ENCODE assay signal across 1 cellular context in genomic region chr4:121785479-121785878, GRCh38.
TF ChIP-seq lines count a peak whose summit lies in the region.

No MANE protein-coding gene starts in this region.

TF ChIP-seq in GM23338, 12 proteins besides CTCF, POLR2A, EP300 and RAD21:
- TF ChIP-seq REST (IDR thresholded peaks at IDR 0.05; ENCODE audit: unreplicated experiment), result no peak
- no peak for TF ChIP-seq NANOG (IDR thresholded peaks at IDR 0.05; ENCODE audit: borderline replicate concordance)
- no peak for TF ChIP-seq ZNF462 (CRISPR knock-in tag; IDR thresholded peaks at IDR 0.05)
- TF ChIP-seq EZH2phosphoT487 (IDR thresholded peaks at IDR 0.05; ENCODE audit: unreplicated experiment), result no peak
- no peak for TF ChIP-seq ZNF114 (CRISPR knock-in tag; IDR thresholded peaks at IDR 0.05)
- TF ChIP-seq JUNB (IDR thresholded peaks at IDR 0.05; ENCODE audit: unreplicated experiment), result no peak
- no peak for TF ChIP-seq ETS1 (IDR thresholded peaks at IDR 0.05)
- TF ChIP-seq EZH2 (IDR thresholded peaks at IDR 0.05; ENCODE audit: low read depth, unreplicated experiment), result no peak
- TF ChIP-seq ZNF331 (CRISPR knock-in tag; IDR thresholded peaks at IDR 0.05; ENCODE audit: low read depth), result no peak
- TF ChIP-seq STAT1 (IDR thresholded peaks at IDR 0.05; ENCODE audit: unreplicated experiment), result no peak
- TF ChIP-seq POLR2AphosphoS5 (IDR thresholded peaks at IDR 0.05; ENCODE audit: low read depth), result no peak
- no peak for TF ChIP-seq CREB1 (CRISPR knock-in tag; IDR thresholded peaks at IDR 0.05; ENCODE audit: low read depth)
TF ChIP-seq in GM23338: peak in this region for 0.
